ENCODE assay signal across 26 cellular contexts in the genomic region with DNA sequence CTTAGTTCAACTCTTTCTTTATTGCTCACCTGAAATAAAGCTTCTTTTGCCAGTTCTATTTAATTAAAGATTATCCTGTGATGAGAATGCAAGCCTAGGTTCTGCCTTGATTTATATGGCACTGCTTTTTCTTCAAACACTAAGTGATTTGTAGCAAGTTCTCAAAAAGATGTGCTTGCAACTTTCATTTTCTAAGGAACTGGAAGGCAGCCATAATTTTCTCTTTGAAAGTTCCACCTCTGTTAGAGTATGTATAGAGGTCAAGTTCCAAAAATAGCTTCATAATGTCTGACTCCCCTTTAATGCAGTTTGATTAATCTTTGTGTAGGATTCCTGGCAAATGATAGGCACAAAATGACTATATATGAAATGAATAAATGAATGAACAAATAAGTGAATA.
"Had no signal": no experiment of that assay in that cellular context is flagged by ENCODE, and none has a peak within 500 bp of the region (broad histone marks: within the 10 kb centered on the region; RNA-seq: fewer than 3 reads in every experiment).

No MANE protein-coding gene starts in this region.

- H3K36me3 Mint-ChIP-seq: naive thymus-derived CD4-positive, alpha-beta T cell; stimulated activated effector memory CD8-positive, alpha-beta T cell treated with anti-CD3 and anti-CD28 coated beads, Interleukin-12 subunit alpha, Interleukin-12 subunit beta, amount 100 ng/mL, for 72 hours had no signal

- ATAC-seq: effector memory CD8-positive, alpha-beta T cell; gastrocnemius medialis; left lobe of liver; naive thymus-derived CD4-positive, alpha-beta T cell; psoas muscle; right cardiac atrium had no signal

- DNase-seq: dermis blood vessel endothelial cell; effector memory CD8-positive, alpha-beta T cell; erythroblast; gastrocnemius medialis; head of caudate nucleus; kidney; mesenchymal stem cell; midbrain; naive thymus-derived CD4-positive, alpha-beta T cell; nephron progenitor cell; nucleus accumbens; posterior cingulate gyrus; psoas muscle; right cardiac atrium; sigmoid colon; stimulated activated CD4-positive, alpha-beta T cell treated with anti-CD3 and anti-CD28 coated beads, Interleukin-2, amount 100 ng/mL, for 24 hours; stimulated activated CD4-positive, alpha-beta T cell treated with anti-CD3 and anti-CD28 coated beads, Interleukin-4, amount 100 ng/mL, for 24 hours; stimulated activated naive CD4-positive, alpha-beta T cell treated with Interleukin-2 at 50 U/mL for 16 hours; stomach; thyroid gland; trophoblast cell had no signal

- H3K27me3 ChIP-seq: gastrocnemius medialis, sigmoid colon, stomach, thyroid gland, vagina had no signal

- H3K27me3 Mint-ChIP-seq: effector memory CD8-positive, alpha-beta T cell; naive thymus-derived CD4-positive, alpha-beta T cell had no signal

- H3K4me1 Mint-ChIP-seq: naive thymus-derived CD4-positive, alpha-beta T cell; stimulated activated effector memory CD8-positive, alpha-beta T cell treated with anti-CD3 and anti-CD28 coated beads, Interleukin-12 subunit alpha, Interleukin-12 subunit beta, amount 100 ng/mL, for 72 hours had no signal

- H3K27ac ChIP-seq: coronary artery, gastrocnemius medialis, psoas muscle, sigmoid colon, stomach, thyroid gland, vagina had no signal

- H3K27ac Mint-ChIP-seq: effector memory CD8-positive, alpha-beta T cell; naive thymus-derived CD4-positive, alpha-beta T cell; nephron progenitor cell; stimulated activated effector memory CD8-positive, alpha-beta T cell treated with anti-CD3 and anti-CD28 coated beads, Interleukin-12 subunit alpha, Interleukin-12 subunit beta, amount 100 ng/mL, for 72 hours had no signal

- H3K4me3 Mint-ChIP-seq: effector memory CD8-positive, alpha-beta T cell; naive thymus-derived CD4-positive, alpha-beta T cell; nephron progenitor cell; stimulated activated effector memory CD8-positive, alpha-beta T cell treated with anti-CD3 and anti-CD28 coated beads, Interleukin-12 subunit alpha, Interleukin-12 subunit beta, amount 100 ng/mL, for 72 hours had no signal

- H3K36me3 ChIP-seq: gastrocnemius medialis, sigmoid colon, stomach, thyroid gland, vagina had no signal

- H3K9me3 Mint-ChIP-seq: nephron progenitor cell had no signal

- H3K9me3 ChIP-seq: gastrocnemius medialis, psoas muscle, sigmoid colon, stomach, thyroid gland, vagina had no signal

- H3K4me1 ChIP-seq: gastrocnemius medialis, psoas muscle, thyroid gland, vagina had no signal

- H3K4me3 ChIP-seq: coronary artery, gastrocnemius medialis, lung, psoas muscle, sigmoid colon, stomach, thyroid gland, vagina had no signal
